22 cellular contexts compared by ENCODE assay signal in the genomic region with DNA sequence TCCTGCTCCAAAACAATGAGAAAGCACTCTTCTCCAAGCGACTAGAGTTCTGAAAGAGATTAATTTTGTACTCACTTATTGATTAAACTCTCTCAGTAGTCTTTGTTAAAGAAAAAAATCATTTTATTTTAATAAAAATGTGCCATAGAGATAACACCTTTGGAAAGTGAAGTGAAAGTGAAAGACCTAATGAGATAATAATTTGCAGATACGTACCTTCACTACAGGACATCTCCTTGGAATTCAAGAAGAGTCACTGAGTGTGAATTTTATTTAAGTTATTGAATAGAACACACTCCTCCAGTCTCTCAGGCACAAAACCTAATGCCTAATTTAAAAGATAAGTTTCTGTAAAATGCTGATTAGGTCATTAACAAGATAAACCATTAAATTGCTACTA.
DNase-seq lines count a peak whose midpoint lies in the region; ATAC-seq, FAIRE-seq and TF ChIP-seq lines count a peak whose summit lies in the region.
"Had no signal": no experiment of that assay in that cellular context is flagged by ENCODE, and none has a peak within 500 bp of the region (broad histone marks: within the 10 kb centered on the region; RNA-seq: fewer than 3 reads in every experiment).

No MANE protein-coding gene starts in this region.

- no peaks in the 10 kb centered on the region for H3K27me3 ChIP-seq in H1 (replicated peaks in 1 of 4; ENCODE audit: control insufficient read depth in 3 of 4, extremely low read depth in 1 of 4, insufficient read depth in 3 of 4, low read length in 3 of 4)
- H3K27me3 ChIP-seq: BLaER1 had no signal

- H3K27ac Mint-ChIP-seq in CD14-positive monocyte = no peak overlapping the region
- no peak overlapping the region for H3K27ac Mint-ChIP-seq in activated T-helper 17 cell treated with anti-CD3 and anti-CD28 coated beads, Interleukin-2, amount 50 U/mL, for 72 hours
- H3K27ac Mint-ChIP-seq: CD4-positive, alpha-beta memory T cell had no signal

- H3K14ac ChIP-seq in H1 (ENCODE audit: insufficient read length) = no peak overlapping the region

- H3K23ac ChIP-seq in H1 (ENCODE audit: insufficient read length) = no peak overlapping the region

- TF ChIP-seq POLR2A in H1 (IDR thresholded peaks at IDR 0.05; ENCODE audit: control extremely low read depth in 1 of 2, low read depth in 2 of 2, low read length in 2 of 2) = no peak

- H3K79me2 ChIP-seq in H1 (ENCODE audit: control insufficient read depth in 1 of 2, insufficient read depth in 2 of 2, low read length in 2 of 2) = no peaks in the 10 kb centered on the region

- POLR2A ChIA-PET in H1 (lab: Charles Lee; ENCODE audit: partially characterized antibody) = no interaction called here

- H3K18ac ChIP-seq in H1 (ENCODE audit: extremely low read depth, low read length) = no peak overlapping the region

- H3K79me1 ChIP-seq in H1 (ENCODE audit: low read depth, low read length) = no peaks in the 10 kb centered on the region

- no peak overlapping the region for H4K8ac ChIP-seq in H1 (ENCODE audit: extremely low read depth, insufficient read depth, low read length)

- TF ChIP-seq RAD21 in H1 (IDR thresholded peaks at IDR 0.05 in 1 of 2, conservative IDR thresholded peaks at IDR 0.05 in 1 of 2; ENCODE audit: low read depth in 2 of 2, low read length in 2 of 2) = no peak

- H2AFZ ChIP-seq in H1 (ENCODE audit: low read length) = 0 out of 2 replicates have a peak overlapping the region, but pooled peaks have one; percentile 15

- no peak overlapping the region for H3K4me3 Mint-ChIP-seq in CD14-positive monocyte
- H3K4me3 Mint-ChIP-seq in activated T-helper 17 cell treated with anti-CD3 and anti-CD28 coated beads, Interleukin-2, amount 50 U/mL, for 72 hours = no peak overlapping the region
- H3K4me3 Mint-ChIP-seq: CD4-positive, alpha-beta memory T cell had no signal

- intact Hi-C loops in CD14-positive monocyte (cut with micrococcal nuclease) (no loop called here), head of caudate nucleus (cut with DNase I) (no loop called here)

- no peaks in the 10 kb centered on the region for H3K4me1 Mint-ChIP-seq in CD14-positive monocyte
- no peaks in the 10 kb centered on the region for H3K4me1 Mint-ChIP-seq in activated T-helper 17 cell treated with anti-CD3 and anti-CD28 coated beads, Interleukin-2, amount 50 U/mL, for 72 hours
- H3K4me1 Mint-ChIP-seq: CD4-positive, alpha-beta memory T cell had no signal

- no peak overlapping the region for H2BK5ac ChIP-seq in H1 (ENCODE audit: low read depth, low read length)

- H3K56ac ChIP-seq in H1 (replicated peaks; ENCODE audit: insufficient read length, low read depth, low read length) = no peak overlapping the region

- no peak overlapping the region for H3K4me2 ChIP-seq in H1 (ENCODE audit: insufficient read depth in 1 of 2, low read depth in 2 of 2, low read length in 2 of 2)
- H3K4me2 ChIP-seq: BLaER1, KMS-11, SK-N-SH had no signal

- H2BK20ac ChIP-seq in H1 (ENCODE audit: low read length) = no peak overlapping the region

- H3K27ac ChIP-seq in H1 (ENCODE audit: low read depth, low read length) = no peak overlapping the region
- H3K27ac ChIP-seq: BLaER1, KMS-11 had no signal

- no peak for TF ChIP-seq CTCF in H1 (IDR thresholded peaks at IDR 0.05; ENCODE audit: control extremely low read depth in 1 of 3, insufficient read depth in 1 of 3, low read depth in 1 of 3, low read length in 3 of 3)
- no peak for TF ChIP-seq CTCF in CD14-positive monocyte (IDR thresholded peaks at IDR 0.05)

- no peaks in the 10 kb centered on the region for H3K27me3 Mint-ChIP-seq in CD14-positive monocyte (ENCODE audit: low read depth in 3 of 3)
- H3K27me3 Mint-ChIP-seq in activated T-helper 17 cell treated with anti-CD3 and anti-CD28 coated beads, Interleukin-2, amount 50 U/mL, for 72 hours = no peaks in the 10 kb centered on the region
- H3K27me3 Mint-ChIP-seq: CD4-positive, alpha-beta memory T cell had no signal

- no peak overlapping the region for H3K4ac ChIP-seq in H1 (replicated peaks; ENCODE audit: insufficient read length, low read depth, low read length)

- H3K36me3 ChIP-seq in H1 (ENCODE audit: control insufficient read depth in 2 of 4, insufficient read depth in 4 of 4, low read length in 3 of 4) = no peaks in the 10 kb centered on the region
- H3K36me3 ChIP-seq: BLaER1, HAP-1 had no signal

- H2BK12ac ChIP-seq in H1 (ENCODE audit: low read depth, low read length) = no peak overlapping the region

- no peaks in the 10 kb centered on the region for H3K4me1 ChIP-seq in H1 (replicated peaks in 1 of 4; ENCODE audit: control insufficient read depth in 3 of 4, insufficient read depth in 4 of 4, low read length in 3 of 4)
- H3K4me1 ChIP-seq: BLaER1, Caco-2, HAP-1 had no signal

- no peak overlapping the region for H4K5ac ChIP-seq in H1 (ENCODE audit: insufficient read length, low read depth, low read length)

- no peak overlapping the region for H2AK5ac ChIP-seq in H1 (ENCODE audit: low read depth, low read length)

- DNase-seq in H1 (ENCODE audit: low read depth in 1 of 2, low spot score in 2 of 2) = no peak
- no peak for DNase-seq in CD14-positive monocyte (ENCODE audit: low spot score)
- DNase-seq in head of caudate nucleus = no peak
- no peak for DNase-seq in retina
- DNase-seq: Caco-2; CD4-positive, alpha-beta memory T cell; DND-41; IMR-90; NCI-H1694; NCI-H2107; NCI-H2227 treated with DMSO at 0.1 percent for 48 hours; NCI-H510A; SIG-M5; SK-N-SH; T-helper 2 cell had no signal

- H3K23me2 ChIP-seq in H1 (ENCODE audit: low read depth, low read length) = no peaks in the 10 kb centered on the region

- H2BK15ac ChIP-seq in H1 (ENCODE audit: low read length) = no peak overlapping the region

- CTCF ChIA-PET in H1 (lab: Charles Lee; ENCODE audit: partially characterized antibody) = no interaction called here

- no peak for FAIRE-seq in H1 (lab: Jason Lieb, UNC)

- H2BK120ac ChIP-seq in H1 (replicated peaks; ENCODE audit: low read depth, low read length) = no peak overlapping the region

- no peaks in the 10 kb centered on the region for H4K20me1 ChIP-seq in H1 (replicated peaks in 1 of 2; ENCODE audit: control insufficient read depth in 1 of 2, insufficient read depth in 2 of 2, low read length in 2 of 2)
- H4K20me1 ChIP-seq: BLaER1 had no signal

- no peaks in the 10 kb centered on the region for H3K36me3 Mint-ChIP-seq in CD14-positive monocyte
- no peaks in the 10 kb centered on the region for H3K36me3 Mint-ChIP-seq in activated T-helper 17 cell treated with anti-CD3 and anti-CD28 coated beads, Interleukin-2, amount 50 U/mL, for 72 hours (ENCODE audit: low read depth)
- H3K36me3 Mint-ChIP-seq: CD4-positive, alpha-beta memory T cell had no signal

- H3K9ac ChIP-seq in H1 (replicated peaks in 1 of 4; ENCODE audit: extremely low read depth in 1 of 4, low read depth in 3 of 4, low read length in 3 of 4) = no peak overlapping the region
- H3K9ac ChIP-seq: BLaER1, KMS-11, SK-N-SH had no signal

- no peak for TF ChIP-seq EP300 in H1 (IDR thresholded peaks at IDR 0.05; ENCODE audit: borderline replicate concordance in 1 of 2, low read depth in 2 of 2, low read length in 2 of 2)

- ATAC-seq in GM18867 (IDR thresholded peaks at IDR 0.05; ENCODE audit: unreplicated experiment) = peak; percentile 40
- ATAC-seq in HG03432 (IDR thresholded peaks at IDR 0.05; ENCODE audit: unreplicated experiment) = peak; percentile 60
- ATAC-seq in activated T-helper 17 cell treated with anti-CD3 and anti-CD28 coated beads, Interleukin-2, amount 50 U/mL, for 72 hours (replicated peaks) = no peak
- ATAC-seq: Panc1 had no signal

- H3K4me3 ChIP-seq in H1 (ENCODE audit: extremely low read depth in 1 of 4, insufficient read depth in 2 of 4, low read depth in 3 of 4, low read length in 4 of 4) = no peak overlapping the region
- H3K4me3 ChIP-seq: BLaER1, HAP-1 had no signal

- no peaks in the 10 kb centered on the region for H3K9me3 ChIP-seq in H1 (ENCODE audit: insufficient read depth in 2 of 2, low read depth in 1 of 2, low read length in 1 of 2)
- H3K9me3 ChIP-seq: BLaER1, Caco-2, HAP-1, SK-N-SH had no signal

- H3K9me3 Mint-ChIP-seq in CD14-positive monocyte = peaks cover 0 to 4% (median 0%) of the 10 kb centered on the region in 7 donors
- H3K9me3 Mint-ChIP-seq in activated T-helper 17 cell treated with anti-CD3 and anti-CD28 coated beads, Interleukin-2, amount 50 U/mL, for 72 hours = no peaks in the 10 kb centered on the region

- H4K91ac ChIP-seq in H1 (replicated peaks; ENCODE audit: insufficient read length, low read length) = no peak overlapping the region

- WGBS in H1 (ENCODE audit: extremely low coverage in 1 of 2, insufficient coverage in 1 of 2, insufficient read length in 1 of 2, insufficient replicate concordance in 2 of 2, low coverage in 1 of 2, low lambda C conversion rate in 2 of 2, missing lambda C conversion rate in 1 of 2), 2 experiments = 57% methylated on average over 2 of the region's 2 CpGs; no CpG with 5 or more reads in 1 of the 2 experiments
